ENCODE assay signal across 16 cellular contexts in genomic region chr12:114269153-114269552, GRCh38.
DNase-seq lines count a peak whose midpoint lies in the region; ATAC-seq, FAIRE-seq and TF ChIP-seq lines count a peak whose summit lies in the region.
"Had no signal": no experiment of that assay in that cellular context is flagged by ENCODE, and none has a peak within 500 bp of the region (broad histone marks: within the 10 kb centered on the region; RNA-seq: fewer than 3 reads in every experiment).

No MANE protein-coding gene starts in this region.

- no peak overlapping the region for H4K91ac ChIP-seq in IMR-90 (ENCODE audit: insufficient read depth, low read depth, low read length)

- no peaks in the 10 kb centered on the region for H3K4me1 Mint-ChIP-seq in effector memory CD8-positive, alpha-beta T cell (ENCODE audit: low read depth in 2 of 2)
- H3K4me1 Mint-ChIP-seq: central memory CD8-positive, alpha-beta T cell; naive thymus-derived CD4-positive, alpha-beta T cell; stimulated activated effector memory CD8-positive, alpha-beta T cell treated with anti-CD3 and anti-CD28 coated beads, Interleukin-12 subunit alpha, Interleukin-12 subunit beta, amount 100 ng/mL, for 72 hours had no signal

- dilution Hi-C loops in IMR-90 (cut with HindIII; ENCODE audit: low sequenced_read_pairs, unreplicated experiment) (no loop called here), keratinocyte (cut with MboI; ENCODE audit: extremely low pct_ligation_motif_present, low sequenced_read_pairs) (no loop called here)

- no peak overlapping the region for H2AK9ac ChIP-seq in IMR-90 (replicated peaks; ENCODE audit: low read depth, low read length, poor library complexity)

- H3K36me3 Mint-ChIP-seq in effector memory CD8-positive, alpha-beta T cell (ENCODE audit: insufficient read depth), result no peaks in the 10 kb centered on the region
- H3K36me3 Mint-ChIP-seq: naive thymus-derived CD4-positive, alpha-beta T cell; stimulated activated effector memory CD8-positive, alpha-beta T cell treated with anti-CD3 and anti-CD28 coated beads, Interleukin-12 subunit alpha, Interleukin-12 subunit beta, amount 100 ng/mL, for 72 hours had no signal

- TF ChIP-seq POLR2A in IMR-90 (IDR thresholded peaks at IDR 0.05; ENCODE audit: low read depth, low read length), result no peak

- H4K20me1 ChIP-seq in IMR-90 (ENCODE audit: insufficient read depth, low read length) (no peaks in the 10 kb centered on the region), keratinocyte (ENCODE audit: control insufficient read depth, extremely low read depth, insufficient read depth, low read length) (no peaks in the 10 kb centered on the region)

- no peak overlapping the region for H3K23ac ChIP-seq in IMR-90 (ENCODE audit: low read depth, low read length)

- H3K27me3 ChIP-seq in IMR-90 (ENCODE audit: control insufficient read depth, insufficient read depth, low read length) (peaks cover 7% of the 10 kb centered on the region), WERI-Rb-1 (ENCODE audit: insufficient read depth, low read depth, severe bottlenecking) (peaks cover 47% of the 10 kb centered on the region), keratinocyte (ENCODE audit: control insufficient read depth, extremely low read depth, insufficient read depth, low read length) (no peaks in the 10 kb centered on the region), left lung (no peaks in the 10 kb centered on the region)

- H2AFZ ChIP-seq in IMR-90 (replicated peaks; ENCODE audit: low read length, poor library complexity) (peak overlapping the region; percentile 67), keratinocyte (ENCODE audit: control insufficient read depth, low read length) (peak overlapping the region; percentile 35)

- no peak overlapping the region for H3K4me3 Mint-ChIP-seq in effector memory CD8-positive, alpha-beta T cell
- H3K4me3 Mint-ChIP-seq: central memory CD8-positive, alpha-beta T cell; naive thymus-derived CD4-positive, alpha-beta T cell; stimulated activated effector memory CD8-positive, alpha-beta T cell treated with anti-CD3 and anti-CD28 coated beads, Interleukin-12 subunit alpha, Interleukin-12 subunit beta, amount 100 ng/mL, for 72 hours had no signal

- no peak for TF ChIP-seq RAD21 in IMR-90 (IDR thresholded peaks at IDR 0.05; ENCODE audit: low read length)

- H4K8ac ChIP-seq in IMR-90 (ENCODE audit: low read depth in 2 of 2, low read length in 2 of 2), result no peak overlapping the region

- no peak overlapping the region for H3K4ac ChIP-seq in IMR-90 (ENCODE audit: low read depth, low read length)

- H2BK120ac ChIP-seq in IMR-90 (ENCODE audit: low read depth, low read length), result no peak overlapping the region

- H3K9me3 ChIP-seq in IMR-90 (ENCODE audit: control insufficient read depth, insufficient read depth, low read length) (no peaks in the 10 kb centered on the region), WERI-Rb-1 (ENCODE audit: severe bottlenecking) (no peaks in the 10 kb centered on the region), keratinocyte (ENCODE audit: control insufficient read depth, low read depth, low read length) (no peaks in the 10 kb centered on the region), left lung (no peaks in the 10 kb centered on the region)
- H3K9me3 ChIP-seq: heart left ventricle had no signal

- in situ Hi-C loops in IMR-90 (cut with MboI; ENCODE audit: low sequenced_read_pairs), result no loop called here

- no peak overlapping the region for H3K27ac ChIP-seq in IMR-90 (ENCODE audit: insufficient read depth, low read length)
- no peak overlapping the region for H3K27ac ChIP-seq in WERI-Rb-1
- H3K27ac ChIP-seq in keratinocyte (ENCODE audit: control insufficient read depth, insufficient read depth, low read length), result no peak overlapping the region
- no peak overlapping the region for H3K27ac ChIP-seq in left lung
- H3K27ac ChIP-seq: heart left ventricle had no signal

- peaks cover 0 to 1% of the 10 kb centered on the region in 2 donors for H3K27me3 Mint-ChIP-seq in effector memory CD8-positive, alpha-beta T cell

- no peak overlapping the region for H3K56ac ChIP-seq in IMR-90 (ENCODE audit: extremely low read depth, insufficient read depth, low read length)

- POLR2A ChIA-PET in IMR-90 (lab: Charles Lee; ENCODE audit: unreplicated experiment), result no interaction called here

- H3K36me3 ChIP-seq in IMR-90 (ENCODE audit: control insufficient read depth, insufficient read depth, low read length) (no peaks in the 10 kb centered on the region), WERI-Rb-1 (no peaks in the 10 kb centered on the region), keratinocyte (ENCODE audit: control insufficient read depth in 2 of 2, extremely low read depth in 1 of 2, insufficient read depth in 2 of 2, low read length in 2 of 2) (no peaks in the 10 kb centered on the region), left lung (no peaks in the 10 kb centered on the region)
- H3K36me3 ChIP-seq: heart left ventricle had no signal

- no peak overlapping the region for H3K4me3 ChIP-seq in IMR-90 (ENCODE audit: insufficient read depth, low read depth, low read length)
- no peak overlapping the region for H3K4me3 ChIP-seq in WERI-Rb-1 (ENCODE audit: low read depth, low read length)
- no peak overlapping the region for H3K4me3 ChIP-seq in keratinocyte (ENCODE audit: control insufficient read depth in 2 of 3, extremely low read depth in 1 of 3, insufficient read depth in 2 of 3, low read depth in 1 of 3, low read length in 3 of 3)
- H3K4me3 ChIP-seq in left lung, result no peak overlapping the region
- H3K4me3 ChIP-seq: heart left ventricle, lung had no signal

- H4K5ac ChIP-seq in IMR-90 (ENCODE audit: low read depth, low read length), result no peak overlapping the region

- no peak overlapping the region for H2BK15ac ChIP-seq in IMR-90 (ENCODE audit: low read depth, low read length)

- intact Hi-C loops in IMR-90 (cut with micrococcal nuclease) (no loop called here), left lung (cut with DNase I) (no loop called here)

- peaks cover 0 to 5% of the 10 kb centered on the region in 2 donors for H3K9me3 Mint-ChIP-seq in effector memory CD8-positive, alpha-beta T cell
- H3K9me3 Mint-ChIP-seq: stimulated activated effector memory CD8-positive, alpha-beta T cell treated with anti-CD3 and anti-CD28 coated beads, Interleukin-12 subunit alpha, Interleukin-12 subunit beta, amount 100 ng/mL, for 72 hours had no signal

- FAIRE-seq in keratinocyte (lab: Jason Lieb, UNC), result no peak

- H3K27ac Mint-ChIP-seq in effector memory CD8-positive, alpha-beta T cell, result no peak overlapping the region
- H3K27ac Mint-ChIP-seq: naive thymus-derived CD4-positive, alpha-beta T cell; stimulated activated effector memory CD8-positive, alpha-beta T cell treated with anti-CD3 and anti-CD28 coated beads, Interleukin-12 subunit alpha, Interleukin-12 subunit beta, amount 100 ng/mL, for 72 hours had no signal

- H3K9ac ChIP-seq in IMR-90 (ENCODE audit: low read depth, low read length) (no peak overlapping the region), keratinocyte (ENCODE audit: control insufficient read depth, extremely low read depth, insufficient read depth, low read length) (no peak overlapping the region)

- TF ChIP-seq CTCF in IMR-90 (conservative IDR thresholded peaks at IDR 0.05; ENCODE audit: low read depth, low read length), result no peak
- no peak for TF ChIP-seq CTCF in WERI-Rb-1 (IDR thresholded peaks at IDR 0.05; ENCODE audit: low read depth, low read length)
- TF ChIP-seq CTCF in keratinocyte (optimal IDR thresholded peaks at IDR 0.05 in 1 of 3, IDR thresholded peaks at IDR 0.05 in 1 of 3, conservative IDR thresholded peaks at IDR 0.05 in 1 of 3; ENCODE audit: extremely low read depth in 1 of 3, insufficient read depth in 2 of 3, low read length in 3 of 3), result no peak
- no peak for TF ChIP-seq CTCF in left lung (IDR thresholded peaks at IDR 0.05)

- no peaks in the 10 kb centered on the region for H3K9me1 ChIP-seq in IMR-90 (ENCODE audit: insufficient read depth, low read length)
- no peaks in the 10 kb centered on the region for H3K9me1 ChIP-seq in keratinocyte (ENCODE audit: control insufficient read depth, extremely low read depth, insufficient read depth, low read length)

- ATAC-seq in IMR-90 (ENCODE audit: low read depth) (no peak), left lung (no peak)
- ATAC-seq in effector memory CD8-positive, alpha-beta T cell (replicated peaks), result no peak
- ATAC-seq: heart left ventricle; naive thymus-derived CD4-positive, alpha-beta T cell; sciatic nerve; stimulated activated effector memory CD8-positive, alpha-beta T cell treated with anti-CD3 and anti-CD28 coated beads, Interleukin-12 subunit alpha, Interleukin-12 subunit beta, amount 100 ng/mL, for 72 hours had no signal

- no peak overlapping the region for H3K18ac ChIP-seq in IMR-90 (ENCODE audit: low read depth, low read length)

- no TSS peak for BruUV-seq in IMR-90 (replicated peaks; lab: Mats Ljungman, UMichigan)

- H3K4me1 ChIP-seq in IMR-90 (ENCODE audit: control insufficient read depth, insufficient read depth, low read length) (no peaks in the 10 kb centered on the region), keratinocyte (ENCODE audit: control insufficient read depth, extremely low read depth, insufficient read depth, low read length) (no peaks in the 10 kb centered on the region), left lung (no peaks in the 10 kb centered on the region)

- H3K79me1 ChIP-seq in IMR-90 (ENCODE audit: low read depth in 1 of 2, low read length in 2 of 2), result no peaks in the 10 kb centered on the region

- H3K14ac ChIP-seq in IMR-90 (replicated peaks; ENCODE audit: low read depth, low read length), result no peak overlapping the region; the same call in 1 of the 2 replicates

- H2BK5ac ChIP-seq in IMR-90 (ENCODE audit: low read depth, low read length, poor library complexity, severe bottlenecking), result no peak overlapping the region

- DNase-seq in DMS79 treated with DMSO at 0.1 percent for 48 hours (lab: John Stamatoyannopoulos, UW), result peak; percentile 73
- DNase-seq in IMR-90, result no peak
- peak; percentile 22 for DNase-seq in WERI-Rb-1
- DNase-seq in keratinocyte (ENCODE audit: low read depth, low spot score), result no peak
- DNase-seq in left lung, result no peak
- DNase-seq in effector memory CD8-positive, alpha-beta T cell, result no peak
- no peak for DNase-seq in activated CD8-positive, alpha-beta memory T cell treated with anti-CD3 and anti-CD28 coated beads for 24 hours
- DNase-seq: activated CD4-positive, alpha-beta T cell treated with anti-CD3 and anti-CD28 coated beads for 48 hours; activated CD8-positive, alpha-beta memory T cell treated with anti-CD3 and anti-CD28 coated beads, Interleukin-2, amount 50 U/mL, for 4 hours; H7; heart left ventricle; naive thymus-derived CD4-positive, alpha-beta T cell had no signal

- 0 out of 2 replicates have a peak overlapping the region, but pooled peaks have one; percentile 14 for H2BK20ac ChIP-seq in IMR-90 (ENCODE audit: low read depth, low read length)

- H2AK5ac ChIP-seq in IMR-90 (ENCODE audit: low read depth, low read length), result no peak overlapping the region

- whole genome bisulfite sequencing in IMR-90 (ENCODE audit: extremely low coverage in 2 of 2, insufficient read length in 1 of 2), 2 experiments, result no CpG with 5 or more reads among the region's 2 CpGs

- CTCF ChIA-PET in IMR-90 (lab: Yijun Ruan, JAX), result no interaction called here

- H3K79me2 ChIP-seq in keratinocyte (ENCODE audit: control insufficient read depth, insufficient read depth, low read length), result no peaks in the 10 kb centered on the region

- H3K4me2 ChIP-seq in IMR-90 (ENCODE audit: low read depth, low read length) (no peak overlapping the region), keratinocyte (ENCODE audit: control insufficient read depth, extremely low read depth, insufficient read depth, low read depth, low read length) (no peak overlapping the region)

Comparison
In these comparisons a context has a peak if more than half of its experiments do, and no peak if none do; other contexts are left out.
1. DNase-seq: peak in DMS79 treated with DMSO at 0.1 percent for 48 hours (single experiment) and WERI-Rb-1 (single experiment); none in IMR-90 (single experiment), keratinocyte (single experiment), left lung (0 of 2), effector memory CD8-positive, alpha-beta T cell (0 of 3) and activated CD8-positive, alpha-beta memory T cell treated with anti-CD3 and anti-CD28 coated beads for 24 hours (single experiment).